Comparison of ENCODE assay signal across 2 cellular contexts in genomic region chr16:84139628-84140258, GRCh38.
TF ChIP-seq lines count a peak whose summit lies in the region.

No MANE protein-coding gene starts in this region.

TF ChIP-seq in IMR-90, 13 proteins besides CTCF, POLR2A, EP300 and RAD21:
- TF ChIP-seq FOS (IDR thresholded peaks at IDR 0.05; ENCODE audit: low read depth, low read length) (no peak), RCOR1 (IDR thresholded peaks at IDR 0.05; ENCODE audit: insufficient replicate concordance, low read length) (no peak), CHD1 (IDR thresholded peaks at IDR 0.05; ENCODE audit: low read depth, low read length) (no peak), SMC3 (IDR thresholded peaks at IDR 0.05; ENCODE audit: low read depth, low read length) (no peak), MXI1 (IDR thresholded peaks at IDR 0.05; ENCODE audit: borderline replicate concordance, low read depth, low read length) (no peak), CEBPB (IDR thresholded peaks at IDR 0.05; ENCODE audit: low read depth, low read length) (no peak), MAFK (IDR thresholded peaks at IDR 0.05; ENCODE audit: low read depth, low read length) (no peak), RFX5 (IDR thresholded peaks at IDR 0.05; ENCODE audit: low read depth, low read length) (no peak), BHLHE40 (IDR thresholded peaks at IDR 0.05; ENCODE audit: low read depth, low read length) (no peak), MAZ (IDR thresholded peaks at IDR 0.05; ENCODE audit: borderline replicate concordance, low read depth, low read length) (no peak), USF2 (IDR thresholded peaks at IDR 0.05; ENCODE audit: low read depth, low read length) (no peak), NFE2L2 (IDR thresholded peaks at IDR 0.05; ENCODE audit: low read depth, low read length) (no peak)
- TF ChIP-seq, protein P1, sequence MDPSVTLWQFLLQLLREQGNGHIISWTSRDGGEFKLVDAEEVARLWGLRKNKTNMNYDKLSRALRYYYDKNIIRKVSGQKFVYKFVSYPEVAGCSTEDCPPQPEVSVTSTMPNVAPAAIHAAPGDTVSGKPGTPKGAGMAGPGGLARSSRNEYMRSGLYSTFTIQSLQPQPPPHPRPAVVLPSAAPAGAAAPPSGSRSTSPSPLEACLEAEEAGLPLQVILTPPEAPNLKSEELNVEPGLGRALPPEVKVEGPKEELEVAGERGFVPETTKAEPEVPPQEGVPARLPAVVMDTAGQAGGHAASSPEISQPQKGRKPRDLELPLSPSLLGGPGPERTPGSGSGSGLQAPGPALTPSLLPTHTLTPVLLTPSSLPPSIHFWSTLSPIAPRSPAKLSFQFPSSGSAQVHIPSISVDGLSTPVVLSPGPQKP (IDR thresholded peaks at IDR 0.05; ENCODE audit: borderline replicate concordance, low read depth, low read length) = no peak

TF ChIP-seq in GM12878, 131 proteins besides CTCF, POLR2A, EP300 and RAD21:
- TF ChIP-seq CHD2 (IDR thresholded peaks at IDR 0.05; ENCODE audit: borderline replicate concordance, low read depth, low read length) (no peak), POU2F2 (IDR thresholded peaks at IDR 0.05; ENCODE audit: borderline replicate concordance, low read depth, low read length) (no peak), NKRF (conservative IDR thresholded peaks at IDR 0.05) (no peak), MXI1 (IDR thresholded peaks at IDR 0.05; ENCODE audit: low read depth, low read length) (no peak)
- TF ChIP-seq, protein P2, sequence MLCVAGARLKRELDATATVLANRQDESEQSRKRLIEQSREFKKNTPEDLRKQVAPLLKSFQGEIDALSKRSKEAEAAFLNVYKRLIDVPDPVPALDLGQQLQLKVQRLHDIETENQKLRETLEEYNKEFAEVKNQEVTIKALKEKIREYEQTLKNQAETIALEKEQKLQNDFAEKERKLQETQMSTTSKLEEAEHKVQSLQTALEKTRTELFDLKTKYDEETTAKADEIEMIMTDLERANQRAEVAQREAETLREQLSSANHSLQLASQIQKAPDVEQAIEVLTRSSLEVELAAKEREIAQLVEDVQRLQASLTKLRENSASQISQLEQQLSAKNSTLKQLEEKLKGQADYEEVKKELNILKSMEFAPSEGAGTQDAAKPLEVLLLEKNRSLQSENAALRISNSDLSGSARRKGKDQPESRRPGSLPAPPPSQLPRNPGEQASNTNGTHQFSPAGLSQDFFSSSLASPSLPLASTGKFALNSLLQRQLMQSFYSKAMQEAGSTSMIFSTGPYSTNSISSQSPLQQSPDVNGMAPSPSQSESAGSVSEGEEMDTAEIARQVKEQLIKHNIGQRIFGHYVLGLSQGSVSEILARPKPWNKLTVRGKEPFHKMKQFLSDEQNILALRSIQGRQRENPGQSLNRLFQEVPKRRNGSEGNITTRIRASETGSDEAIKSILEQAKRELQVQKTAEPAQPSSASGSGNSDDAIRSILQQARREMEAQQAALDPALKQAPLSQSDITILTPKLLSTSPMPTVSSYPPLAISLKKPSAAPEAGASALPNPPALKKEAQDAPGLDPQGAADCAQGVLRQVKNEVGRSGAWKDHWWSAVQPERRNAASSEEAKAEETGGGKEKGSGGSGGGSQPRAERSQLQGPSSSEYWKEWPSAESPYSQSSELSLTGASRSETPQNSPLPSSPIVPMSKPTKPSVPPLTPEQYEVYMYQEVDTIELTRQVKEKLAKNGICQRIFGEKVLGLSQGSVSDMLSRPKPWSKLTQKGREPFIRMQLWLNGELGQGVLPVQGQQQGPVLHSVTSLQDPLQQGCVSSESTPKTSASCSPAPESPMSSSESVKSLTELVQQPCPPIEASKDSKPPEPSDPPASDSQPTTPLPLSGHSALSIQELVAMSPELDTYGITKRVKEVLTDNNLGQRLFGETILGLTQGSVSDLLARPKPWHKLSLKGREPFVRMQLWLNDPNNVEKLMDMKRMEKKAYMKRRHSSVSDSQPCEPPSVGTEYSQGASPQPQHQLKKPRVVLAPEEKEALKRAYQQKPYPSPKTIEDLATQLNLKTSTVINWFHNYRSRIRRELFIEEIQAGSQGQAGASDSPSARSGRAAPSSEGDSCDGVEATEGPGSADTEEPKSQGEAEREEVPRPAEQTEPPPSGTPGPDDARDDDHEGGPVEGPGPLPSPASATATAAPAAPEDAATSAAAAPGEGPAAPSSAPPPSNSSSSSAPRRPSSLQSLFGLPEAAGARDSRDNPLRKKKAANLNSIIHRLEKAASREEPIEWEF (IDR thresholded peaks at IDR 0.05; ENCODE audit: insufficient replicate concordance, low read depth, low read length) = no peak
